27 cellular contexts compared by ENCODE assay signal in genomic region chr2:108212671-108213070, GRCh38. TPM values are rescaled to one million over a fixed set of nuclear protein-coding genes. Genes with fewer than 3 reads are reported as not detected.
DNase-seq lines count a peak whose midpoint lies in the region; ATAC-seq, FAIRE-seq and TF ChIP-seq lines count a peak whose summit lies in the region.
"Had no signal": no experiment of that assay in that cellular context is flagged by ENCODE, and none has a peak within 500 bp of the region (broad histone marks: within the 10 kb centered on the region; RNA-seq: fewer than 3 reads in every experiment).

No MANE protein-coding gene starts in this region.

- no peak overlapping the region for H2BK5ac ChIP-seq in neuronal stem cell (ENCODE audit: low read length)

- dilution Hi-C loops in keratinocyte (cut with MboI; ENCODE audit: extremely low pct_ligation_motif_present, low sequenced_read_pairs) = no loop called here

- H4K91ac ChIP-seq in neuronal stem cell (ENCODE audit: low read depth, low read length, poor library complexity) = no peak overlapping the region

- no peak overlapping the region for H2AK5ac ChIP-seq in neuronal stem cell (ENCODE audit: low read depth, low read length)

- no peak overlapping the region for H2BK120ac ChIP-seq in neuronal stem cell (ENCODE audit: low read depth, low read length)

- no peak overlapping the region for H2BK12ac ChIP-seq in neuronal stem cell (ENCODE audit: low read length)

- no peaks in the 10 kb centered on the region for H4K20me1 ChIP-seq in keratinocyte (ENCODE audit: control insufficient read depth, extremely low read depth, insufficient read depth, low read length)

- TF ChIP-seq CTCF in bronchial epithelial cell (IDR thresholded peaks at IDR 0.05; ENCODE audit: insufficient read depth, low read length, severe bottlenecking) (no peak), keratinocyte (optimal IDR thresholded peaks at IDR 0.05 in 1 of 3, IDR thresholded peaks at IDR 0.05 in 1 of 3, conservative IDR thresholded peaks at IDR 0.05 in 1 of 3; ENCODE audit: extremely low read depth in 1 of 3, insufficient read depth in 2 of 3, low read length in 3 of 3) (no peak)

- peaks cover 5% of the 10 kb centered on the region for H3K27me3 Mint-ChIP-seq in activated T-cell treated with anti-CD3 and anti-CD28 coated beads, Interleukin-2, amount 50 U/mL, for 4 hours (ENCODE audit: low read depth)

- H3K4ac ChIP-seq in neuronal stem cell (ENCODE audit: low read length) = no peak overlapping the region

- no peaks in the 10 kb centered on the region for H3K27me3 ChIP-seq in bronchial epithelial cell (ENCODE audit: control insufficient read depth, insufficient read depth, low read length)
- H3K27me3 ChIP-seq in keratinocyte (ENCODE audit: control insufficient read depth, extremely low read depth, insufficient read depth, low read length) = no peaks in the 10 kb centered on the region
- H3K27me3 ChIP-seq in neuronal stem cell (ENCODE audit: control insufficient read depth in 3 of 3, insufficient read depth in 3 of 3, low read depth in 1 of 3, low read length in 3 of 3) = no peaks in the 10 kb centered on the region

- no peak overlapping the region for H3K4me3 Mint-ChIP-seq in activated T-cell treated with anti-CD3 and anti-CD28 coated beads, Interleukin-2, amount 50 U/mL, for 4 hours
- H3K4me3 Mint-ChIP-seq: CD4-positive, alpha-beta memory T cell; HFFc6 had no signal

- no peaks in the 10 kb centered on the region for H3K9me1 ChIP-seq in keratinocyte (ENCODE audit: control insufficient read depth, extremely low read depth, insufficient read depth, low read length)

- H3K79me2 ChIP-seq in keratinocyte (ENCODE audit: control insufficient read depth, insufficient read depth, low read length) = no peaks in the 10 kb centered on the region

- H4K8ac ChIP-seq in neuronal stem cell (ENCODE audit: low read depth, low read length) = no peak overlapping the region

- H3K27ac ChIP-seq in keratinocyte (ENCODE audit: control insufficient read depth, insufficient read depth, low read length) = no peak overlapping the region
- H3K27ac ChIP-seq in neuronal stem cell (replicated peaks; ENCODE audit: low read length) = no peak overlapping the region
- H3K27ac ChIP-seq: A549 had no signal

- H3K79me1 ChIP-seq in neuronal stem cell (ENCODE audit: low read depth, low read length) = no peaks in the 10 kb centered on the region

- H2BK15ac ChIP-seq in neuronal stem cell (ENCODE audit: low read length) = no peak overlapping the region

- H3K9ac ChIP-seq in keratinocyte (ENCODE audit: control insufficient read depth, extremely low read depth, insufficient read depth, low read length) (no peak overlapping the region), neuronal stem cell (ENCODE audit: low read depth, low read length, poor library complexity) (no peak overlapping the region)

- ATAC-seq in esophagus mucosa = peak; percentile 63
- ATAC-seq in activated T-cell treated with anti-CD3 and anti-CD28 coated beads, Interleukin-2, amount 50 U/mL, for 4 hours = no peak
- ATAC-seq: A549 had no signal

- no peaks in the 10 kb centered on the region for H3K36me3 Mint-ChIP-seq in activated T-cell treated with anti-CD3 and anti-CD28 coated beads, Interleukin-2, amount 50 U/mL, for 4 hours (ENCODE audit: insufficient read depth)
- H3K36me3 Mint-ChIP-seq: CD4-positive, alpha-beta memory T cell had no signal

- H3K4me2 ChIP-seq in keratinocyte (ENCODE audit: control insufficient read depth, extremely low read depth, insufficient read depth, low read depth, low read length) = peak overlapping the region; percentile 9
- H3K4me2 ChIP-seq in neuronal stem cell (ENCODE audit: insufficient read depth, low read length, poor library complexity, severe bottlenecking) = no peak overlapping the region
- H3K4me2 ChIP-seq: A549 had no signal

- peaks cover 13% of the 10 kb centered on the region for H3K4me1 ChIP-seq in keratinocyte (ENCODE audit: control insufficient read depth, extremely low read depth, insufficient read depth, low read length)
- no peaks in the 10 kb centered on the region for H3K4me1 ChIP-seq in neuronal stem cell (ENCODE audit: control insufficient read depth in 2 of 2, insufficient read depth in 1 of 2, low read depth in 1 of 2, low read length in 2 of 2)
- H3K4me1 ChIP-seq: HAP-1 had no signal

- FAIRE-seq in bronchial epithelial cell (lab: Jason Lieb, UNC) (no peak), endometrium (lab: Jason Lieb, UNC) (peak; percentile 85), keratinocyte (lab: Jason Lieb, UNC) (no peak)
- FAIRE-seq: A549, GM12891, GM18507, H54 had no signal

- no CpG with 5 or more reads among the region's 3 CpGs for WGBS in neuronal stem cell (ENCODE audit: extremely low coverage in 2 of 2, insufficient read length in 2 of 2, insufficient replicate concordance in 1 of 2), 2 donors

- H3K9me3 ChIP-seq in keratinocyte (ENCODE audit: control insufficient read depth, low read depth, low read length) (no peaks in the 10 kb centered on the region), neuronal stem cell (replicated peaks in 1 of 2; ENCODE audit: control insufficient read depth in 2 of 2, insufficient read depth in 1 of 2, low read depth in 1 of 2, low read length in 2 of 2) (peaks cover 0 to 4% of the 10 kb centered on the region in 2 donors)
- H3K9me3 ChIP-seq: HAP-1 had no signal

- no peak overlapping the region for H3K14ac ChIP-seq in neuronal stem cell (ENCODE audit: low read length)

- H2AFZ ChIP-seq in keratinocyte (ENCODE audit: control insufficient read depth, low read length) (peak overlapping the region; percentile 8), neuronal stem cell (ENCODE audit: low read length) (no peak overlapping the region)

- H3K36me3 ChIP-seq in bronchial epithelial cell (ENCODE audit: control insufficient read depth, insufficient read depth, low read length) = no peaks in the 10 kb centered on the region
- H3K36me3 ChIP-seq in keratinocyte (ENCODE audit: control insufficient read depth in 2 of 2, extremely low read depth in 1 of 2, insufficient read depth in 2 of 2, low read length in 2 of 2) = no peaks in the 10 kb centered on the region
- H3K36me3 ChIP-seq in neuronal stem cell (replicated peaks in 1 of 2; ENCODE audit: control insufficient read depth in 2 of 2, insufficient read depth in 2 of 2, low read length in 2 of 2) = no peaks in the 10 kb centered on the region
- H3K36me3 ChIP-seq: HAP-1 had no signal

- no peak overlapping the region for H3K18ac ChIP-seq in neuronal stem cell (ENCODE audit: low read length)

- H3K23ac ChIP-seq in neuronal stem cell (ENCODE audit: low read depth, low read length, poor library complexity) = no peak overlapping the region

- no peak overlapping the region for H3K4me3 ChIP-seq in bronchial epithelial cell (ENCODE audit: low read depth, low read length)
- H3K4me3 ChIP-seq in keratinocyte (ENCODE audit: control insufficient read depth in 2 of 3, extremely low read depth in 1 of 3, insufficient read depth in 2 of 3, low read depth in 1 of 3, low read length in 3 of 3) = no peak overlapping the region
- H3K4me3 ChIP-seq in neuronal stem cell (ENCODE audit: low read length in 2 of 2) = no peak overlapping the region
- H3K4me3 ChIP-seq: A549, HAP-1 had no signal

- DNase-seq in bronchial epithelial cell (ENCODE audit: low read depth) (peak; percentile 89), keratinocyte (ENCODE audit: low read depth, low spot score) (no peak), neuronal stem cell (ENCODE audit: low spot score) (no peak), NCI-H1694 (lab: John Stamatoyannopoulos, UW) (no peak)
- no peak for DNase-seq in activated T-cell treated with anti-CD3 and anti-CD28 coated beads, Interleukin-2, amount 50 U/mL, for 4 hours
- DNase-seq: 8988T; ACHN; AML-193; C1 segment of cervical spinal cord; Calu3; CD4-positive, alpha-beta memory T cell; COR-L47; DMS53; DMS79 treated with DMSO at 0.1 percent for 48 hours; GF-D8; GOT3; HFFc6 had no signal

- H3K9me3 Mint-ChIP-seq in activated T-cell treated with anti-CD3 and anti-CD28 coated beads, Interleukin-2, amount 50 U/mL, for 4 hours = peaks cover 13% of the 10 kb centered on the region

- no peaks in the 10 kb centered on the region for H3K4me1 Mint-ChIP-seq in activated T-cell treated with anti-CD3 and anti-CD28 coated beads, Interleukin-2, amount 50 U/mL, for 4 hours (ENCODE audit: low read depth)
- H3K4me1 Mint-ChIP-seq: CD4-positive, alpha-beta memory T cell had no signal

RNA-seq across cellular contexts. Expression of gene SULT1C3, which starts 27.1 kb away (rescaled TPM):
- not detected in 2 replicates for total RNA-seq in bronchial epithelial cell
- 0.68 TPM for total RNA-seq in esophagus mucosa
- polyA plus RNA-seq in keratinocyte = not detected in 3 replicates
- polyA plus RNA-seq in keratinocyte (2011; ENCODE audit: low read depth) = not detected
- not detected in 2 replicates for polyA plus RNA-seq in keratinocyte (2011; cell fraction: cytosol; rRNA removed)
- polyA plus RNA-seq in keratinocyte (2011; cell fraction: nucleus; rRNA removed) = not detected in 2 replicates
- polyA plus RNA-seq in keratinocyte (2012; ENCODE audit: low replicate concordance) = 0.20 TPM in 1 of 2 replicates, not detected in the other
- not detected in 3 replicates for polyA minus RNA-seq in keratinocyte
- polyA minus RNA-seq in keratinocyte (2011; cell fraction: cytosol; rRNA and poly(A)+ RNA removed) = not detected
- not detected in 2 replicates for polyA minus RNA-seq in keratinocyte (2011; cell fraction: nucleus; rRNA and poly(A)+ RNA removed)
- total RNA-seq in activated T-cell treated with anti-CD3 and anti-CD28 coated beads, Interleukin-2, amount 50 U/mL, for 4 hours = not detected
- polyA plus RNA-seq in neuronal stem cell (2013, experiment 1 of 2) = not detected
- not detected for polyA plus RNA-seq in neuronal stem cell (2013, experiment 2 of 2)
- total RNA-seq: Calu3; CD4-positive, alpha-beta memory T cell; Daoy; G401; HFFc6 had no signal
- polyA plus RNA-seq: A549; BJ; CD4-positive, alpha-beta memory T cell had no signal
